8 cellular contexts compared by ENCODE assay signal in genomic region chr5:141512390-141513020, GRCh38. TPM values are rescaled to one million over a fixed set of nuclear protein-coding genes. Genes with fewer than 3 reads are reported as not detected.
DNase-seq lines count a peak whose midpoint lies in the region; ATAC-seq and TF ChIP-seq lines count a peak whose summit lies in the region.

No MANE protein-coding gene starts in this region.

- H3K36me3 ChIP-seq in SK-N-MC (ENCODE audit: insufficient read depth, low read length) (peaks cover 29% of the 10 kb centered on the region), psoas muscle (ENCODE audit: insufficient read depth in 1 of 2, low read depth in 1 of 2) (peaks cover 6 to 37% of the 10 kb centered on the region in 2 donors), urinary bladder (ENCODE audit: insufficient read depth) (no peaks in the 10 kb centered on the region)

- intact Hi-C loops in left cardiac atrium (cut with DNase I) (loop anchor here in 1 of 2 donors (2.0 kb wide), 1 partner anchor 82 kb away; the partner anchor contains the start of gene PCDHGA12), psoas muscle (cut with DNase I) (loop anchor here in 1 of 2 donors (5.0 kb wide), 2 partner anchors 35 to 80 kb away; partner anchors contain the start of genes PCDHGA12 and PCDHGC3)

- H3K4me1 ChIP-seq in psoas muscle, result peaks cover 60% of the 10 kb centered on the region
- no peaks in the 10 kb centered on the region for H3K4me1 ChIP-seq in urinary bladder (ENCODE audit: insufficient read depth)

- ATAC-seq in HG03280 (IDR thresholded peaks at IDR 0.05; ENCODE audit: unreplicated experiment) (peak; percentile 24), left cardiac atrium (peak; percentile 12 to 16), psoas muscle (peak; percentile 23 to 54 (median 35)), GM18511 (IDR thresholded peaks at IDR 0.05; ENCODE audit: unreplicated experiment) (no peak)

- TF ChIP-seq CTCF in psoas muscle (IDR thresholded peaks at IDR 0.05), result peak; percentile 83

- no peaks in the 10 kb centered on the region for H3K27me3 ChIP-seq in psoas muscle (ENCODE audit: insufficient read depth in 3 of 3, low read length in 2 of 3)

- peak; percentile 59 for DNase-seq in DMS114 treated with DMSO at 0.1 percent for 48 hours (lab: John Stamatoyannopoulos, UW; ENCODE audit: unreplicated experiment)
- DNase-seq in SK-N-MC (ENCODE audit: low read depth, low spot score), result no peak
- peak; percentile 74 for DNase-seq in activated naive CD8-positive, alpha-beta T cell treated with anti-CD3 and anti-CD28 coated beads, Interleukin-2, amount 50 U/mL, for 16 hours (ENCODE audit: low read depth, low spot score)
- DNase-seq in left cardiac atrium, result peak; percentile 85
- DNase-seq in psoas muscle, result peak; percentile 87 to 90

- peak overlapping the region; percentile 97 for H3K27ac ChIP-seq in SK-N-MC
- H3K27ac ChIP-seq in psoas muscle, result peak overlapping the region; percentile 90
- peak overlapping the region; percentile 77 for H3K27ac ChIP-seq in urinary bladder (ENCODE audit: low read depth)

- WGBS in psoas muscle, 3 donors, result 22 to 29% (median 28%) methylated on average over 29 to 32 of the region's 32 CpGs
- 5% methylated on average over 32 of the region's 32 CpGs for WGBS in urinary bladder

- peak overlapping the region; percentile 20 for H3K9ac ChIP-seq in SK-N-MC (ENCODE audit: insufficient read length)

- peak overlapping the region; percentile 78 for H3K4me3 ChIP-seq in SK-N-MC
- peak overlapping the region; percentile 61 for H3K4me3 ChIP-seq in psoas muscle
- peak overlapping the region; percentile 62 for H3K4me3 ChIP-seq in urinary bladder (ENCODE audit: low read depth, low read length)

- H3K9me3 ChIP-seq in SK-N-MC (ENCODE audit: low read depth, low read length) (no peaks in the 10 kb centered on the region), psoas muscle (no peaks in the 10 kb centered on the region)

RNA-seq across cellular contexts. Expression of gene PCDHGC5, which starts 23.6 kb away (rescaled TPM):
- total RNA-seq in left cardiac atrium (1 to 10 TPM in 1 of 2 donors, under 1 TPM in 1; 0.97 to 1.7 TPM), psoas muscle (1 to 10 TPM in 1 of 4 donors, under 1 TPM in 3; 0.49 to 1.2 (median 0.65) TPM), urinary bladder (3.7 TPM)
- polyA plus RNA-seq in psoas muscle (under 1 TPM in 2 of 3 donors, not detected in 1; 0.08 to 0.95 TPM), urinary bladder (0.29 TPM)

RNA-seq across cellular contexts. Expression of gene PCDHGC4, which starts 27.7 kb away (rescaled TPM):
- total RNA-seq in left cardiac atrium (1 to 10 TPM; 1.4 to 1.7 TPM), psoas muscle (1 to 10 TPM in 1 of 4 donors, under 1 TPM in 3; 0.36 to 1.2 (median 0.65) TPM), urinary bladder (6.8 TPM)
- polyA plus RNA-seq in psoas muscle (under 1 TPM in 2 of 3 donors, not detected in 1; 0.06 to 0.18 TPM), urinary bladder (0.23 TPM)

RNA-seq across cellular contexts. Expression of gene PCDHGC3, which starts 36.7 kb away (rescaled TPM):
- 10 to 100 TPM; 33.7 to 39.1 TPM for total RNA-seq in left cardiac atrium
- total RNA-seq in psoas muscle, result 10 to 100 TPM in 3 of 4 donors, 1 to 10 TPM in 1; 7.3 to 25.2 (median 14.2) TPM
- polyA plus RNA-seq in psoas muscle, result 10 to 100 TPM in 1 of 3 donors, 1 to 10 TPM in 2; 8.6 to 22.3 (median 9.0) TPM
- total RNA-seq in urinary bladder, result 62.8 TPM
- 101 TPM for polyA plus RNA-seq in urinary bladder
